In the genomic region with DNA sequence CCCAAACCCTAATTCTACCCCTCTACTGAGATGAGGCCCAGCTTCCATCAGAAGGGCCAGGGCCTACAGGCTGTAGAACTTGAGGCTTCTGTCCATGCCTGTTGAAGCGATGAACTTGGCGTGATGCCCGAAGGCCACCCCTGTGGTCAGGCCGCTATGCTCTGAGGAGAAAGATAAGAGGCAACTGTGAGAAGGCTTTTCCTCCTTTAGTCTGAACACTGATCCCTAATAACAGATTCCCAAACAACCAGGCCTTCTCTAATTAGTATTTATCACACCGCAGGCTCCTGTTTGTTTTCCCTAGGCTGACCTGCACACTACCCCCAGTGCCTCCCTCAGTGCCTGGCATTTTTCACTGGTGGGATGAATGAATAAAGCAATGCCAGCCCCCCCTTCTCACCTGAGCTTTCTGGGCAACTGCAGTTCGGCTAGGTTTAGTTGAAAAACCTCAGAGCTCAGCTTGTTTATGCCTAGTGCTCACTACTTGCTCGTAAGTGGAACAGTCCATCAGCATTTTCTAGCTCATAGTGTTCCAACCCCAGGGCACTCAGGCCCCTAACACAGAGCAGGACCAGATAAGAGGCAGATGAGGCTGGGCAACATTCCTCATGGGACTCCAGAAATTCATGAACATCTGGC, we compare ENCODE assay signal across 1 cellular context.
A peak's percentile ranks its signal among the peaks of the same experiment; 100 is the strongest.
TF ChIP-seq lines count a peak whose summit lies in the region.

No MANE protein-coding gene starts in this region.

TF ChIP-seq in endothelial cell of umbilical vein, 7 proteins besides CTCF, POLR2A, EP300 and RAD21:
- TF ChIP-seq POLR2AphosphoS5 (IDR thresholded peaks at IDR 0.05; ENCODE audit: insufficient read depth, low read depth, low read length) (peak; percentile 38), GATA2 (IDR thresholded peaks at IDR 0.05; ENCODE audit: insufficient read depth, insufficient read length, low read depth, low read length) (peak; percentile 74), MYC (IDR thresholded peaks at IDR 0.05; ENCODE audit: low read depth, low read length) (no peak), FOS (IDR thresholded peaks at IDR 0.05; ENCODE audit: borderline replicate concordance, insufficient read depth, low read length) (no peak)
TF ChIP-seq in endothelial cell of umbilical vein: peak in this region for 2.
